8 cellular contexts compared by ENCODE assay signal in genomic region chr10:30455816-30456215, GRCh38. TPM values are rescaled to one million over a fixed set of nuclear protein-coding genes. Genes with fewer than 3 reads are reported as not detected.
DNase-seq lines count a peak whose midpoint lies in the region; ATAC-seq and TF ChIP-seq lines count a peak whose summit lies in the region.

No MANE protein-coding gene starts in this region.

- no TSS peak for BruUV-seq in A673 (replicated peaks; lab: Mats Ljungman, UMichigan)

- H3K9me3 ChIP-seq in muscle layer of colon (ENCODE audit: low read length) = no peaks in the 10 kb centered on the region
- H3K9me3 ChIP-seq in A673 (ENCODE audit: low read depth, low read length, poor library complexity, severe bottlenecking) = no peaks in the 10 kb centered on the region

- POLR2A ChIA-PET in activated B cell treated with CpG ODN at 0.5 μM for 24 hours (lab: Charles Lee) = interaction anchor here (0.7 to 4.9 kb wide), 14 partner anchors 11 to 77 kb away, joined by 3 to 35 read pairs (median 4); partner anchors contain the start of gene MAP3K8
- POLR2A ChIA-PET in A673 (lab: Charles Lee; ENCODE audit: low non-redundant PET) = interaction anchor here (0.6 kb wide), 1 partner anchor 11 kb away, joined by 3 read pairs; no protein-coding TSS in a partner anchor

- peaks cover 83% of the 10 kb centered on the region for H3K36me3 Mint-ChIP-seq in activated B cell treated with CpG ODN at 0.5 μM for 24 hours (ENCODE audit: low read depth)

- CTCF ChIA-PET in activated B cell treated with CpG ODN at 0.5 μM for 24 hours (lab: Charles Lee) (interaction anchor here (0.7 to 3.3 kb wide), 8 partner anchors 19 to 135 kb away, joined by 3 to 20 read pairs (median 4); no protein-coding TSS in a partner anchor), A673 (lab: Charles Lee) (no interaction called here)

- ATAC-seq in GM21529 (IDR thresholded peaks at IDR 0.05; ENCODE audit: unreplicated experiment) (peak; percentile 63), activated B cell treated with CpG ODN at 0.5 μM for 24 hours (ENCODE audit: low read depth) (peak; percentile 82)

- no peak for TF ChIP-seq CTCF in activated B cell treated with CpG ODN at 0.5 μM for 24 hours (IDR thresholded peaks at IDR 0.05)
- no peak for TF ChIP-seq CTCF in A673 (conservative IDR thresholded peaks at IDR 0.05; ENCODE audit: low read depth, low read length)

- no peaks in the 10 kb centered on the region for H3K9me3 Mint-ChIP-seq in activated B cell treated with CpG ODN at 0.5 μM for 24 hours

- peak overlapping the region; percentile 81 for H3K27ac Mint-ChIP-seq in activated B cell treated with CpG ODN at 0.5 μM for 24 hours

- intact Hi-C loops in activated B cell treated with CpG ODN at 0.5 μM for 24 hours (cut with micrococcal nuclease) = loop anchor here (1.0 to 5.0 kb wide), 5 partner anchors 21 to 131 kb away; partner anchors contain the start of gene MAP3K8
- intact Hi-C loops in A673 (cut with micrococcal nuclease; ENCODE audit: unreplicated experiment) = no loop called here

- no peak overlapping the region for H3K9ac ChIP-seq in muscle layer of colon (ENCODE audit: low read length)

- H3K27me3 ChIP-seq in muscle layer of colon (ENCODE audit: control insufficient read depth in 1 of 2, insufficient read depth in 2 of 2, low read length in 2 of 2) (no peaks in the 10 kb centered on the region), A673 (replicated peaks; ENCODE audit: insufficient read depth, low read depth, low read length, poor library complexity) (no peaks in the 10 kb centered on the region)

- H3K36me3 ChIP-seq in muscle layer of colon (ENCODE audit: insufficient read depth, low read length) = peaks cover 35% of the 10 kb centered on the region
- H3K36me3 ChIP-seq in A673 (ENCODE audit: insufficient read depth, low read length, poor library complexity, severe bottlenecking) = no peaks in the 10 kb centered on the region

- H3K4me1 Mint-ChIP-seq in activated B cell treated with CpG ODN at 0.5 μM for 24 hours = peaks cover 46% of the 10 kb centered on the region

- peak; percentile 3 for DNase-seq in GDM1 (lab: John Stamatoyannopoulos, UW)
- no peak for DNase-seq in activated B cell treated with CpG ODN at 0.5 μM for 24 hours
- no peak for DNase-seq in NCI-H69 (lab: John Stamatoyannopoulos, UW)
- no peak for DNase-seq in DMS79 treated with DMSO at 0.1 percent for 48 hours (lab: John Stamatoyannopoulos, UW)
- no peak for DNase-seq in NCI-H2029 treated with DMSO at 0.1 percent for 48 hours (lab: John Stamatoyannopoulos, UW)
- DNase-seq in A673 (ENCODE audit: low spot score) = no peak

- H3K27me3 Mint-ChIP-seq in activated B cell treated with CpG ODN at 0.5 μM for 24 hours = no peaks in the 10 kb centered on the region

- H3K4me1 ChIP-seq in muscle layer of colon (ENCODE audit: insufficient read depth, low read length) = peaks cover 15% of the 10 kb centered on the region
- no peaks in the 10 kb centered on the region for H3K4me1 ChIP-seq in A673 (ENCODE audit: insufficient read depth, low read length, poor library complexity, severe bottlenecking)

- H3K4me3 Mint-ChIP-seq in activated B cell treated with CpG ODN at 0.5 μM for 24 hours = peak overlapping the region; percentile 53

- H3K27ac ChIP-seq in muscle layer of colon (ENCODE audit: low read depth, low read length) = peak overlapping the region; percentile 61
- H3K27ac ChIP-seq in A673 (ENCODE audit: low read depth, low read length, poor library complexity, severe bottlenecking) = no peak overlapping the region

- H3K4me3 ChIP-seq in muscle layer of colon (ENCODE audit: low read depth in 1 of 2, low read length in 2 of 2) (no peak overlapping the region), A673 (ENCODE audit: low read depth, low read length, poor library complexity, severe bottlenecking) (no peak overlapping the region)

RNA-seq across cellular contexts. Expression of gene MAP3K8, which starts 21.8 kb away (rescaled TPM):
- 141 and 160 TPM in 2 replicates for total RNA-seq in activated B cell treated with CpG ODN at 0.5 μM for 24 hours
- 4.5 TPM in 2 replicates for total RNA-seq in A673 (2021)

Comparison
In these comparisons a context has a peak if more than half of its experiments do, and no peak if none do; other contexts are left out.
1. RNA of gene MAP3K8, which starts 21.8 kb away (total RNA-seq): 141 to 160 TPM in activated B cell treated with CpG ODN at 0.5 μM for 24 hours; 4.5 TPM in A673; every median in the first group is over 10 times any median in the second.